In genomic region chr4:48499551-48500066, GRCh38 we compare ENCODE assay signal across 12 cellular contexts. TPM values are rescaled to one million over a fixed set of nuclear protein-coding genes. Genes with fewer than 3 reads are reported as not detected.
DNase-seq lines count a peak whose midpoint lies in the region; ATAC-seq and TF ChIP-seq lines count a peak whose summit lies in the region.
"Had no signal": no experiment of that assay in that cellular context is flagged by ENCODE, and none has a peak within 500 bp of the region (broad histone marks: within the 10 kb centered on the region; RNA-seq: fewer than 3 reads in every experiment).

No MANE protein-coding gene starts in this region.

- POLR2A ChIA-PET in WTC11 (lab: Charles Lee): no interaction called here

- peak overlapping the region; percentile 29; the same call in 1 of the 2 replicates for H3K27ac Mint-ChIP-seq in WTC11

- no peak for DNase-seq in WTC11 (ENCODE audit: low spot score)
- DNase-seq in gastrocnemius medialis: no peak
- no peak for DNase-seq in NCI-H2081 (lab: John Stamatoyannopoulos, UW)
- DNase-seq in right lobe of liver: no peak
- DNase-seq in stomach: no peak
- DNase-seq: body of pancreas had no signal

- in situ Hi-C loops in gastrocnemius medialis (cut with MboI; ENCODE audit: low sequenced_read_pairs in 4 of 4): no loop called here

- 75% methylated on average over 3 of the region's 3 CpGs for WGBS in right lobe of liver (ENCODE audit: insufficient coverage, low coverage, low lambda C conversion rate, missing lambda C conversion rate)
- WGBS in stomach, 5 donors: 82 to 87% (median 86%) methylated on average over 3 of the region's 3 CpGs

- no peak overlapping the region for H3K4me3 Mint-ChIP-seq in WTC11

- no peak for TF ChIP-seq EP300 in stomach (IDR thresholded peaks at IDR 0.05)

- peaks cover 3 to 33% of the 10 kb centered on the region in 2 donors for H3K36me3 ChIP-seq in gastrocnemius medialis
- H3K36me3 ChIP-seq in right lobe of liver: peaks cover 0 to 22% (median 4%) of the 10 kb centered on the region in 4 donors
- peaks cover 0 to 70% (median 60%) of the 10 kb centered on the region in 4 donors for H3K36me3 ChIP-seq in stomach

- no peaks in the 10 kb centered on the region for H3K27me3 Mint-ChIP-seq in WTC11 (ENCODE audit: low read depth)

- CTCF ChIA-PET in WTC11 (lab: Charles Lee): no interaction called here

- intact Hi-C loops in gastrocnemius medialis (cut with DNase I; ENCODE audit: low total_unique reads): no loop called here
- intact Hi-C loops in right lobe of liver (cut with DNase I): no loop called here
- intact Hi-C loops in stomach (cut with DNase I; ENCODE audit: low total_unique reads): no loop called here

- no peak overlapping the region for H3K4me3 ChIP-seq in gastrocnemius medialis
- no peak overlapping the region for H3K4me3 ChIP-seq in right lobe of liver
- H3K4me3 ChIP-seq in stomach: no peak overlapping the region
- H3K4me3 ChIP-seq: body of pancreas, SK-N-MC had no signal

- no peaks in the 10 kb centered on the region for H3K4me1 ChIP-seq in gastrocnemius medialis
- peaks cover 0 to 2% (median 0%) of the 10 kb centered on the region in 4 donors for H3K4me1 ChIP-seq in right lobe of liver
- no peaks in the 10 kb centered on the region for H3K4me1 ChIP-seq in stomach
- H3K4me1 ChIP-seq: body of pancreas had no signal

- TF ChIP-seq CTCF in WTC11 (IDR thresholded peaks at IDR 0.05) (no peak), gastrocnemius medialis (IDR thresholded peaks at IDR 0.05 in 4 of 5, conservative IDR thresholded peaks at IDR 0.05 in 1 of 5) (no peak), right lobe of liver (IDR thresholded peaks at IDR 0.05) (no peak), stomach (IDR thresholded peaks at IDR 0.05) (no peak)

- TF ChIP-seq POLR2A in gastrocnemius medialis (IDR thresholded peaks at IDR 0.05): no peak
- no peak for TF ChIP-seq POLR2A in right lobe of liver (IDR thresholded peaks at IDR 0.05)
- no peak for TF ChIP-seq POLR2A in stomach (IDR thresholded peaks at IDR 0.05)

- no peaks in the 10 kb centered on the region for H3K9me3 Mint-ChIP-seq in WTC11

- ATAC-seq in GM18873 (IDR thresholded peaks at IDR 0.05; ENCODE audit: low FRiP score, unreplicated experiment) (peak; percentile 90), GM21447 (IDR thresholded peaks at IDR 0.05; ENCODE audit: unreplicated experiment) (peak; percentile 84), HG03045 (IDR thresholded peaks at IDR 0.05; ENCODE audit: unreplicated experiment) (peak; percentile 65), WTC11 (no peak), gastrocnemius medialis (no peak), right lobe of liver (no peak)
- ATAC-seq: body of pancreas had no signal

- H3K36me3 Mint-ChIP-seq in WTC11: peaks cover 12% of the 10 kb centered on the region

- H3K4me1 Mint-ChIP-seq in WTC11: peaks cover 22% of the 10 kb centered on the region

- H3K27ac ChIP-seq in gastrocnemius medialis: no peak overlapping the region
- no peak overlapping the region for H3K27ac ChIP-seq in right lobe of liver
- H3K27ac ChIP-seq in stomach: no peak overlapping the region
- H3K27ac ChIP-seq: body of pancreas, epithelial cell of prostate, SK-N-MC had no signal

- H3K27me3 ChIP-seq in gastrocnemius medialis (no peaks in the 10 kb centered on the region), right lobe of liver (no peaks in the 10 kb centered on the region), stomach (no peaks in the 10 kb centered on the region)
- H3K27me3 ChIP-seq: body of pancreas had no signal

- no peaks in the 10 kb centered on the region for H3K9me3 ChIP-seq in gastrocnemius medialis
- no peaks in the 10 kb centered on the region for H3K9me3 ChIP-seq in right lobe of liver
- no peaks in the 10 kb centered on the region for H3K9me3 ChIP-seq in stomach
- H3K9me3 ChIP-seq: body of pancreas had no signal

TF ChIP-seq in WTC11, 78 proteins besides CTCF, POLR2A, EP300 and RAD21:
- TF ChIP-seq ETV6 (CRISPR knock-in tag; IDR thresholded peaks at IDR 0.05) (no peak), ZBTB21 (CRISPR knock-in tag; IDR thresholded peaks at IDR 0.05; ENCODE audit: borderline replicate concordance) (no peak), ZNF396 (CRISPR knock-in tag; IDR thresholded peaks at IDR 0.05; ENCODE audit: borderline replicate concordance) (no peak), HMGA2 (CRISPR knock-in tag; IDR thresholded peaks at IDR 0.05) (no peak)
- TF ChIP-seq, protein P1, sequence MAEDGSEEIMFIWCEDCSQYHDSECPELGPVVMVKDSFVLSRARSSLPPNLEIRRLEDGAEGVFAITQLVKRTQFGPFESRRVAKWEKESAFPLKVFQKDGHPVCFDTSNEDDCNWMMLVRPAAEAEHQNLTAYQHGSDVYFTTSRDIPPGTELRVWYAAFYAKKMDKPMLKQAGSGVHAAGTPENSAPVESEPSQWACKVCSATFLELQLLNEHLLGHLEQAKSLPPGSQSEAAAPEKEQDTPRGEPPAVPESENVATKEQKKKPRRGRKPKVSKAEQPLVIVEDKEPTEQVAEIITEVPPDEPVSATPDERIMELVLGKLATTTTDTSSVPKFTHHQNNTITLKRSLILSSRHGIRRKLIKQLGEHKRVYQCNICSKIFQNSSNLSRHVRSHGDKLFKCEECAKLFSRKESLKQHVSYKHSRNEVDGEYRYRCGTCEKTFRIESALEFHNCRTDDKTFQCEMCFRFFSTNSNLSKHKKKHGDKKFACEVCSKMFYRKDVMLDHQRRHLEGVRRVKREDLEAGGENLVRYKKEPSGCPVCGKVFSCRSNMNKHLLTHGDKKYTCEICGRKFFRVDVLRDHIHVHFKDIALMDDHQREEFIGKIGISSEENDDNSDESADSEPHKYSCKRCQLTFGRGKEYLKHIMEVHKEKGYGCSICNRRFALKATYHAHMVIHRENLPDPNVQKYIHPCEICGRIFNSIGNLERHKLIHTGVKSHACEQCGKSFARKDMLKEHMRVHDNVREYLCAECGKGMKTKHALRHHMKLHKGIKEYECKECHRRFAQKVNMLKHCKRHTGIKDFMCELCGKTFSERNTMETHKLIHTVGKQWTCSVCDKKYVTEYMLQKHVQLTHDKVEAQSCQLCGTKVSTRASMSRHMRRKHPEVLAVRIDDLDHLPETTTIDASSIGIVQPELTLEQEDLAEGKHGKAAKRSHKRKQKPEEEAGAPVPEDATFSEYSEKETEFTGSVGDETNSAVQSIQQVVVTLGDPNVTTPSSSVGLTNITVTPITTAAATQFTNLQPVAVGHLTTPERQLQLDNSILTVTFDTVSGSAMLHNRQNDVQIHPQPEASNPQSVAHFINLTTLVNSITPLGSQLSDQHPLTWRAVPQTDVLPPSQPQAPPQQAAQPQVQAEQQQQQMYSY (CRISPR knock-in tag; IDR thresholded peaks at IDR 0.05): no peak

RNA-seq across cellular contexts. Expression of gene ZAR1, which starts 9.6 kb away (rescaled TPM):
- total RNA-seq in WTC11 (2021) (0.87 to 1.4 TPM (median 0.89 TPM) in 3 replicates), gastrocnemius medialis (not detected), right lobe of liver (not detected), stomach (not detected)
- not detected for polyA plus RNA-seq in stomach
- total RNA-seq: body of pancreas, NCI-H460 had no signal

RNA-seq across cellular contexts. Expression of gene SLC10A4, which starts 16.5 kb away (rescaled TPM):
- total RNA-seq in WTC11 (2021) (2.1 to 3.0 TPM (median 2.6 TPM) in 3 replicates), gastrocnemius medialis (under 1 TPM in 1 of 4 donors, not detected in 3; 0.33 TPM), right lobe of liver (under 1 TPM in 1 of 6 experiments, not detected in 5; 0.22 TPM), stomach (1 to 10 TPM in 1 of 5 donors, under 1 TPM in 1, not detected in 3; 0.73 to 1.7 TPM)
- polyA plus RNA-seq in stomach: under 1 TPM in 1 of 3 donors, not detected in 2; 0.38 TPM

Comparison
In these comparisons a context has a peak if more than half of its experiments do, and no peak if none do; other contexts are left out.
1. ATAC-seq: peak in GM18873 (single experiment), GM21447 (single experiment) and HG03045 (single experiment); none in WTC11 (single experiment), gastrocnemius medialis (0 of 2) and right lobe of liver (0 of 4).